8 cellular contexts compared by ENCODE assay signal in genomic region chr1:169484107-169484506, GRCh38. TPM values are rescaled to one million over a fixed set of nuclear protein-coding genes. Genes with fewer than 3 reads are reported as not detected.
DNase-seq lines count a peak whose midpoint lies in the region; ATAC-seq and TF ChIP-seq lines count a peak whose summit lies in the region.

No MANE protein-coding gene starts in this region.

- H3K9me3 Mint-ChIP-seq in activated naive CD4-positive, alpha-beta T cell treated with anti-CD3 and anti-CD28 coated beads, Interleukin-2, amount 10 ng/mL, durations not matched to agents 7 days and 5 days, result no peaks in the 10 kb centered on the region
- H3K9me3 Mint-ChIP-seq in activated T-helper 17 cell treated with anti-CD3 and anti-CD28 coated beads, Interleukin-2, amount 50 U/mL, for 72 hours, result no peaks in the 10 kb centered on the region
- no peaks in the 10 kb centered on the region for H3K9me3 Mint-ChIP-seq in type B pancreatic cell
- no peaks in the 10 kb centered on the region for H3K9me3 Mint-ChIP-seq in stimulated activated naive B cell treated with anti-CD40 and anti-IgM and Interleukin-4, amounts not matched to agents 10 μg/mL and 1 μg/mL and 100 μg/mL, for 72 hours

- H3K4me1 Mint-ChIP-seq in activated naive CD4-positive, alpha-beta T cell treated with anti-CD3 and anti-CD28 coated beads, Interleukin-2, amount 10 ng/mL, durations not matched to agents 7 days and 5 days, result peaks cover 45% of the 10 kb centered on the region
- peaks cover 27% of the 10 kb centered on the region for H3K4me1 Mint-ChIP-seq in activated T-helper 17 cell treated with anti-CD3 and anti-CD28 coated beads, Interleukin-2, amount 50 U/mL, for 72 hours
- peaks cover 58% of the 10 kb centered on the region for H3K4me1 Mint-ChIP-seq in type B pancreatic cell (ENCODE audit: unreplicated experiment)
- H3K4me1 Mint-ChIP-seq in stimulated activated naive B cell treated with anti-CD40 and anti-IgM and Interleukin-4, amounts not matched to agents 10 μg/mL and 1 μg/mL and 100 μg/mL, for 72 hours, result peaks cover 21 to 44% of the 10 kb centered on the region in 2 donors

- peak overlapping the region; percentile 22 for H3K27ac Mint-ChIP-seq in activated naive CD4-positive, alpha-beta T cell treated with anti-CD3 and anti-CD28 coated beads, Interleukin-2, amount 10 ng/mL, durations not matched to agents 7 days and 5 days
- H3K27ac Mint-ChIP-seq in activated T-helper 17 cell treated with anti-CD3 and anti-CD28 coated beads, Interleukin-2, amount 50 U/mL, for 72 hours, result no peak overlapping the region
- peak overlapping the region; percentile 98 for H3K27ac Mint-ChIP-seq in type B pancreatic cell
- no peak overlapping the region for H3K27ac Mint-ChIP-seq in stimulated activated naive B cell treated with anti-CD40 and anti-IgM and Interleukin-4, amounts not matched to agents 10 μg/mL and 1 μg/mL and 100 μg/mL, for 72 hours

- H3K27me3 Mint-ChIP-seq in activated naive CD4-positive, alpha-beta T cell treated with anti-CD3 and anti-CD28 coated beads, Interleukin-2, amount 10 ng/mL, durations not matched to agents 7 days and 5 days, result peaks cover 3% of the 10 kb centered on the region
- no peaks in the 10 kb centered on the region for H3K27me3 Mint-ChIP-seq in activated T-helper 17 cell treated with anti-CD3 and anti-CD28 coated beads, Interleukin-2, amount 50 U/mL, for 72 hours
- no peaks in the 10 kb centered on the region for H3K27me3 Mint-ChIP-seq in type B pancreatic cell
- peaks cover 0 to 5% of the 10 kb centered on the region in 2 donors for H3K27me3 Mint-ChIP-seq in stimulated activated naive B cell treated with anti-CD40 and anti-IgM and Interleukin-4, amounts not matched to agents 10 μg/mL and 1 μg/mL and 100 μg/mL, for 72 hours

- TF ChIP-seq CTCF in type B pancreatic cell (conservative IDR thresholded peaks at IDR 0.05), result no peak

- H3K36me3 Mint-ChIP-seq in activated naive CD4-positive, alpha-beta T cell treated with anti-CD3 and anti-CD28 coated beads, Interleukin-2, amount 10 ng/mL, durations not matched to agents 7 days and 5 days, result peaks cover 14% of the 10 kb centered on the region
- H3K36me3 Mint-ChIP-seq in activated T-helper 17 cell treated with anti-CD3 and anti-CD28 coated beads, Interleukin-2, amount 50 U/mL, for 72 hours (ENCODE audit: low read depth), result peaks cover 7% of the 10 kb centered on the region
- H3K36me3 Mint-ChIP-seq in type B pancreatic cell, result peaks cover 5% of the 10 kb centered on the region
- H3K36me3 Mint-ChIP-seq in stimulated activated naive B cell treated with anti-CD40 and anti-IgM and Interleukin-4, amounts not matched to agents 10 μg/mL and 1 μg/mL and 100 μg/mL, for 72 hours, result peaks cover 0 to 9% of the 10 kb centered on the region in 2 donors

- H3K4me3 Mint-ChIP-seq in activated naive CD4-positive, alpha-beta T cell treated with anti-CD3 and anti-CD28 coated beads, Interleukin-2, amount 10 ng/mL, durations not matched to agents 7 days and 5 days, result peak overlapping the region; percentile 91
- peak overlapping the region; percentile 97 for H3K4me3 Mint-ChIP-seq in activated T-helper 17 cell treated with anti-CD3 and anti-CD28 coated beads, Interleukin-2, amount 50 U/mL, for 72 hours
- peak overlapping the region; percentile 99 for H3K4me3 Mint-ChIP-seq in type B pancreatic cell
- H3K4me3 Mint-ChIP-seq in stimulated activated naive B cell treated with anti-CD40 and anti-IgM and Interleukin-4, amounts not matched to agents 10 μg/mL and 1 μg/mL and 100 μg/mL, for 72 hours, result peak overlapping the region in 1 of 2 donors; percentile 33

- ATAC-seq in activated T-helper 17 cell treated with anti-CD3 and anti-CD28 coated beads, Interleukin-2, amount 50 U/mL, for 72 hours (replicated peaks), result no peak
- ATAC-seq in stimulated activated naive B cell treated with anti-CD40 and anti-IgM and Interleukin-4, amounts not matched to agents 10 μg/mL and 1 μg/mL and 100 μg/mL, for 72 hours (replicated peaks), result no peak

- no peak for DNase-seq in activated naive CD4-positive, alpha-beta T cell treated with anti-CD3 and anti-CD28 coated beads, Interleukin-2, amount 10 ng/mL, durations not matched to agents 7 days and 5 days
- DNase-seq in activated naive CD4-positive, alpha-beta T cell treated with Interleukin-2 at 50 U/mL for 16 hours, result no peak
- DNase-seq in left kidney (ENCODE audit: low read depth, low spot score) (peak; percentile 10), type B pancreatic cell (ENCODE audit: extremely low spot score, unreplicated experiment) (no peak), OCI-M2 (lab: John Stamatoyannopoulos, UW; ENCODE audit: unreplicated experiment) (no peak)
- DNase-seq in stimulated activated naive B cell treated with anti-CD40 and anti-IgM and Interleukin-4, amounts not matched to agents 10 μg/mL and 1 μg/mL and 100 μg/mL, for 72 hours, result no peak
- DNase-seq in activated CD4-positive, CD25-positive, alpha-beta regulatory T cell (lab: John Stamatoyannopoulos, UW), result no peak

- CTCF ChIA-PET in activated naive CD4-positive, alpha-beta T cell treated with anti-CD3 and anti-CD28 coated beads, Interleukin-2, amount 10 ng/mL, durations not matched to agents 7 days and 5 days (lab: Charles Lee), result no interaction called here

RNA-seq across cellular contexts. Expression of gene SLC19A2, which starts 1.6 kb away (rescaled TPM):
- total RNA-seq in activated T-helper 17 cell treated with anti-CD3 and anti-CD28 coated beads, Interleukin-2, amount 50 U/mL, for 72 hours, result 10 to 100 TPM in 1 of 2 donors, 1 to 10 TPM in 1; 9.1 to 13.9 TPM
- 19.4 and 28.1 TPM in 2 replicates for total RNA-seq in type B pancreatic cell (ENCODE audit: low replicate concordance)

RNA-seq across cellular contexts. Expression of gene CCDC181, which starts 56.8 kb away (rescaled TPM):
- total RNA-seq in activated T-helper 17 cell treated with anti-CD3 and anti-CD28 coated beads, Interleukin-2, amount 50 U/mL, for 72 hours, result not detected
- total RNA-seq in type B pancreatic cell (ENCODE audit: low replicate concordance), result 0.90 and 3.5 TPM in 2 replicates

Comparison
In these comparisons a context has a peak if more than half of its experiments do, and no peak if none do; other contexts are left out.
1. H3K27ac Mint-ChIP-seq: peak in activated naive CD4-positive, alpha-beta T cell treated with anti-CD3 and anti-CD28 coated beads, Interleukin-2, amount 10 ng/mL, durations not matched to agents 7 days and 5 days (single experiment) and type B pancreatic cell (single experiment); none in activated T-helper 17 cell treated with anti-CD3 and anti-CD28 coated beads, Interleukin-2, amount 50 U/mL, for 72 hours (single experiment) and stimulated activated naive B cell treated with anti-CD40 and anti-IgM and Interleukin-4, amounts not matched to agents 10 μg/mL and 1 μg/mL and 100 μg/mL, for 72 hours (single experiment).